ENCODE assay signal across 8 cellular contexts in the genomic region with DNA sequence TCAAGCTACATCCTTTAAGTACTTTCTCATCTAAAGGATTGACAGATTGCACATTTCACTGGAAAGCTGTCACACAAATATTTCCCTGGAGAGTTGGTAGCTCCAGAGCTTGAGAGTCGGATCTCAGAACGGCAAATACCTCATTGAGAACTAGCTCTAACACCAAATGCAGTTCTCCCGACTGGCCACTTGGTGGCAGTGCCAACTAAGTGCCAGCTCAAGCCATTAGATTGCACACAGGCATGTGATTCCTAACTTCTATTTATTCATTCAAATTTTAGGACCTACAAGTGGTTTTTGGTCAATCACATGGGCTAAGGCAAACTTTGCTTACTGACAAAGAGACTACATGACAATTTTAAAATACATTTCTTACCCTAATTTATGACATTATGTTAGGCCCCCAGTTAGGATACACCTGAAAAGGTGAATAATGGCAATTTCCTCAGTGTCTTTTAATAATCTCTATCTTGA. TPM values are rescaled to one million over a fixed set of nuclear protein-coding genes. Genes with fewer than 3 reads are reported as not detected.
A peak's percentile ranks its signal among the peaks of the same experiment; 100 is the strongest.
DNase-seq lines count a peak whose midpoint lies in the region; ATAC-seq and TF ChIP-seq lines count a peak whose summit lies in the region.

No MANE protein-coding gene starts in this region.

- DNase-seq in AG20443 (ENCODE audit: low spot score) (peak; percentile 78), NCI-H1417 treated with DMSO at 0.1 percent for 48 hours (lab: John Stamatoyannopoulos, UW) (peak; percentile 24), T-helper 17 cell (peak in 1 of 3 donors; percentile 25), left lung (no peak)
- no peak for DNase-seq in central memory CD8-positive, alpha-beta T cell (ENCODE audit: low spot score in 2 of 2)
- DNase-seq in stimulated activated CD8-positive, alpha-beta memory T cell treated with anti-CD3 and anti-CD28 coated beads, Interleukin-12 subunit alpha, Interleukin-12 subunit beta, amount 100 ng/mL, for 4 hours (ENCODE audit: low read depth) = peak; percentile 3

- H3K9me3 Mint-ChIP-seq in central memory CD8-positive, alpha-beta T cell = no peaks in the 10 kb centered on the region

- ATAC-seq in GM18519 (IDR thresholded peaks at IDR 0.05; ENCODE audit: low FRiP score, unreplicated experiment) (peak; percentile 96), HG02938 (IDR thresholded peaks at IDR 0.05; ENCODE audit: unreplicated experiment) (peak; percentile 93), T-helper 17 cell (peak; percentile 68), left lung (peak; percentile 98)
- peak; percentile 64 for ATAC-seq in central memory CD8-positive, alpha-beta T cell (replicated peaks; ENCODE audit: extremely low read depth, poor library complexity, severe bottlenecking)

- no peak overlapping the region for H3K27ac Mint-ChIP-seq in T-helper 17 cell
- H3K27ac Mint-ChIP-seq in central memory CD8-positive, alpha-beta T cell (ENCODE audit: low read depth) = no peak overlapping the region

- H3K4me3 Mint-ChIP-seq in T-helper 17 cell = no peak overlapping the region
- H3K4me3 Mint-ChIP-seq in central memory CD8-positive, alpha-beta T cell = no peak overlapping the region

- no peak overlapping the region for H3K27ac ChIP-seq in left lung

- intact Hi-C loops in left lung (cut with DNase I) = no loop called here

- H3K4me3 ChIP-seq in left lung = no peak overlapping the region

- no peaks in the 10 kb centered on the region for H3K4me1 ChIP-seq in left lung

- H3K9me3 ChIP-seq in T-helper 17 cell (ENCODE audit: control insufficient read depth, low read length, poor library complexity, severe bottlenecking) = no peaks in the 10 kb centered on the region
- H3K9me3 ChIP-seq in left lung = no peaks in the 10 kb centered on the region

- peak; percentile 78 to 84 for TF ChIP-seq CTCF in left lung (IDR thresholded peaks at IDR 0.05)

- H3K36me3 Mint-ChIP-seq in T-helper 17 cell (ENCODE audit: low read depth) = no peaks in the 10 kb centered on the region
- no peaks in the 10 kb centered on the region for H3K36me3 Mint-ChIP-seq in central memory CD8-positive, alpha-beta T cell (ENCODE audit: insufficient read depth)

- H3K4me1 Mint-ChIP-seq in T-helper 17 cell = no peaks in the 10 kb centered on the region
- H3K4me1 Mint-ChIP-seq in central memory CD8-positive, alpha-beta T cell = no peaks in the 10 kb centered on the region

- peaks cover 50% of the 10 kb centered on the region for H3K27me3 Mint-ChIP-seq in T-helper 17 cell
- peaks cover 59% of the 10 kb centered on the region for H3K27me3 Mint-ChIP-seq in central memory CD8-positive, alpha-beta T cell

- H3K36me3 ChIP-seq in left lung = no peaks in the 10 kb centered on the region

- peaks cover 0 to 21% of the 10 kb centered on the region in 2 donors for H3K27me3 ChIP-seq in left lung

RNA-seq across cellular contexts. Expression of a gene that starts 7.9 kb away (rescaled TPM):
- total RNA-seq in T-helper 17 cell = not detected
- total RNA-seq in left lung = not detected

Comparison
In these comparisons a context has a peak if more than half of its experiments do, and no peak if none do; other contexts are left out.
1. DNase-seq: peak in AG20443 (single experiment), NCI-H1417 treated with DMSO at 0.1 percent for 48 hours (single experiment) and stimulated activated CD8-positive, alpha-beta memory T cell treated with anti-CD3 and anti-CD28 coated beads, Interleukin-12 subunit alpha, Interleukin-12 subunit beta, amount 100 ng/mL, for 4 hours (single experiment); none in central memory CD8-positive, alpha-beta T cell (0 of 2) and left lung (0 of 2).
2. Peak in every context shown above with its lines, with median percentiles within 50 percentile points of each other: ATAC-seq.